In genomic region chr6:126553856-126554255, GRCh38 we compare ENCODE assay signal across 21 cellular contexts.
"Had no signal": no experiment of that assay in that cellular context is flagged by ENCODE, and none has a peak within 500 bp of the region (broad histone marks: within the 10 kb centered on the region; RNA-seq: fewer than 3 reads in every experiment).

No MANE protein-coding gene starts in this region.

- ATAC-seq: gastrocnemius medialis; left ventricle myocardium superior; lower lobe of right lung; natural killer cell; psoas muscle; right cardiac atrium; stimulated activated naive CD8-positive, alpha-beta T cell treated with anti-CD3 and anti-CD28 coated beads, Interleukin-15, amount 100 ng/mL, for 72 hours had no signal

- H3K9me3 ChIP-seq: gastrocnemius medialis, lower lobe of right lung, ovary, psoas muscle, suprapubic skin had no signal

- H3K36me3 ChIP-seq: gastrocnemius medialis, lower lobe of right lung, ovary, spleen, suprapubic skin had no signal

- H3K4me3 ChIP-seq: dorsolateral prefrontal cortex, gastrocnemius medialis, lower lobe of right lung, ovary, psoas muscle, skin epidermis, spleen, suprapubic skin had no signal

- H3K27me3 ChIP-seq: dorsolateral prefrontal cortex, gastrocnemius medialis, ovary, spleen, suprapubic skin had no signal

- H3K36me3 Mint-ChIP-seq: natural killer cell, type B pancreatic cell had no signal

- DNase-seq: dorsolateral prefrontal cortex; effector CD4-positive, alpha-beta T cell; gastrocnemius medialis; head of caudate nucleus; left ventricle myocardium superior; lower lobe of right lung; natural killer cell; occipital lobe; ovary; posterior cingulate gyrus; psoas muscle; right cardiac atrium; spleen; stimulated activated CD4-positive, alpha-beta T cell treated with anti-CD3 and anti-CD28 coated beads, Interleukin-15, amount 100 ng/mL, for 24 hours; stimulated activated CD4-positive, alpha-beta T cell treated with anti-CD3 and anti-CD28 coated beads, Interleukin-4, amount 100 ng/mL, for 1 hour; stimulated activated CD8-positive, alpha-beta memory T cell treated with anti-CD3 and anti-CD28 coated beads, Interleukin-4, amount 100 ng/mL, for 48 hours; stimulated activated naive CD4-positive, alpha-beta T cell; stimulated activated naive CD8-positive, alpha-beta T cell treated with anti-CD3 and anti-CD28 coated beads, Interleukin-15, amount 100 ng/mL, for 72 hours had no signal

- H3K4me1 Mint-ChIP-seq: natural killer cell; stimulated activated naive CD8-positive, alpha-beta T cell treated with anti-CD3 and anti-CD28 coated beads, Interleukin-15, amount 100 ng/mL, for 72 hours had no signal

- H3K27me3 Mint-ChIP-seq: stimulated activated naive CD8-positive, alpha-beta T cell treated with anti-CD3 and anti-CD28 coated beads, Interleukin-15, amount 100 ng/mL, for 72 hours; type B pancreatic cell had no signal

- H3K4me3 Mint-ChIP-seq: natural killer cell; stimulated activated naive CD8-positive, alpha-beta T cell treated with anti-CD3 and anti-CD28 coated beads, Interleukin-15, amount 100 ng/mL, for 72 hours; type B pancreatic cell had no signal

- H3K27ac Mint-ChIP-seq: natural killer cell; stimulated activated naive CD8-positive, alpha-beta T cell treated with anti-CD3 and anti-CD28 coated beads, Interleukin-15, amount 100 ng/mL, for 72 hours; type B pancreatic cell had no signal

- H3K4me1 ChIP-seq: gastrocnemius medialis, lower lobe of right lung, psoas muscle, spleen, suprapubic skin had no signal

- H3K27ac ChIP-seq: dorsolateral prefrontal cortex, gastrocnemius medialis, lower lobe of right lung, ovary, psoas muscle, skin epidermis, spleen, suprapubic skin had no signal

- H3K9me3 Mint-ChIP-seq: stimulated activated naive CD8-positive, alpha-beta T cell treated with anti-CD3 and anti-CD28 coated beads, Interleukin-15, amount 100 ng/mL, for 72 hours had no signal
